8 cellular contexts compared by ENCODE assay signal in the genomic region with DNA sequence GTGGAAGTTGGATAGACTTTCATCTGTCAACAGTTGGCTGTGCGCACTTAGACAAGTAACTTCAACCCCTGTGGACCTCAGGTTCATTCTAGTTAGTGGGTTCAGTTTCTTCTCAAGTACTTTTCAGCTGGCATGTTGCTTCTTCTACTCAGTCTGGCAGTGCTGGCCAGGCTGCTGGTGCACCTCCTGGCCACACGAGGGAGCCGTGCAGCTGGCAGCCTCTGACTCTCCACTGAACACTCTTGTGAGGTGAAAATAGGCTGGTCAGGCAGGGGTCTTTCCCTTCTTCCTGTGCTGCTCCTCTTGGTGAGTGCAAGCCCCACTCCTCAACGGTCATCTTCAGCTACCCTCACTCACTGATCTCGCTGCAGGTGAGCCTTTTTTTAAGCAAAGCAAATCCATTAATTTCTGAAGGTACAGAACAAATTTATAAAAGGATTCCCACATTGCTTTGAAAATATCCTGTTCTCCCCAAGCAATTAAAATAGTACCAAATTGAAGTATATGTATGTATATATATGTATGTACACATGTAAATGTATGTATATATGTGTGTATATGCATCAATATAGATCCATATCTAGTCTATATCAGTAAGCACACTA. TPM values are rescaled to one million over a fixed set of nuclear protein-coding genes. Genes with fewer than 3 reads are reported as not detected.
DNase-seq lines count a peak whose midpoint lies in the region; ATAC-seq, FAIRE-seq and TF ChIP-seq lines count a peak whose summit lies in the region.

No MANE protein-coding gene starts in this region.

- H3K4me2 ChIP-seq in mesendoderm (ENCODE audit: low read length), result no peak overlapping the region

- H3K4me3 Mint-ChIP-seq in HFFc6, result no peak overlapping the region
- H3K4me3 Mint-ChIP-seq in activated CD4-positive, alpha-beta T cell treated with anti-CD3 and anti-CD28 coated beads for 36 hours, result no peak overlapping the region

- intact Hi-C loops in activated CD4-positive, alpha-beta T cell treated with anti-CD3 and anti-CD28 coated beads for 36 hours (cut with DNase I, micrococcal nuclease), result loop anchor here (1.0 to 5.0 kb wide), 4 partner anchors 62 to 158 kb away; no protein-coding TSS in a partner anchor

- H3K27me3 ChIP-seq in mesendoderm (ENCODE audit: insufficient read depth, low read length, poor library complexity), result no peaks in the 10 kb centered on the region

- no peak overlapping the region for H2BK120ac ChIP-seq in mesendoderm (ENCODE audit: low read depth, low read length)

- WGBS in mesendoderm (ENCODE audit: extremely low coverage, insufficient coverage, low lambda C conversion rate), result no CpG with 5 or more reads among the region's 5 CpGs

- H3K27ac Mint-ChIP-seq in HFFc6, result no peak overlapping the region
- no peak overlapping the region for H3K27ac Mint-ChIP-seq in activated CD4-positive, alpha-beta T cell treated with anti-CD3 and anti-CD28 coated beads for 36 hours

- no peak overlapping the region for H2BK15ac ChIP-seq in mesendoderm (replicated peaks; ENCODE audit: low read depth)

- no peak overlapping the region for H4K8ac ChIP-seq in mesendoderm (ENCODE audit: low read depth, low read length)

- H3K36me3 ChIP-seq in mesendoderm (ENCODE audit: control insufficient read depth, insufficient read depth, low read length), result no peaks in the 10 kb centered on the region

- H3K4ac ChIP-seq in mesendoderm (ENCODE audit: low read depth, low read length), result no peak overlapping the region

- H4K5ac ChIP-seq in mesendoderm (ENCODE audit: low read length), result no peak overlapping the region

- TF ChIP-seq CTCF in HFFc6 (IDR thresholded peaks at IDR 0.05), result peak; percentile 84

- no peaks in the 10 kb centered on the region for H3K9me3 Mint-ChIP-seq in HFFc6
- H3K9me3 Mint-ChIP-seq in activated CD4-positive, alpha-beta T cell treated with anti-CD3 and anti-CD28 coated beads for 36 hours (ENCODE audit: low read depth), result no peaks in the 10 kb centered on the region

- no peak overlapping the region for H3K9ac ChIP-seq in mesendoderm (ENCODE audit: low read length)

- H2BK5ac ChIP-seq in mesendoderm (ENCODE audit: low read length), result no peak overlapping the region

- H3K4me1 Mint-ChIP-seq in HFFc6 (ENCODE audit: low read depth), result no peaks in the 10 kb centered on the region
- H3K4me1 Mint-ChIP-seq in activated CD4-positive, alpha-beta T cell treated with anti-CD3 and anti-CD28 coated beads for 36 hours, result no peaks in the 10 kb centered on the region

- H3K27ac ChIP-seq in mesendoderm (ENCODE audit: low read depth, low read length), result no peak overlapping the region

- CTCF ChIA-PET in activated CD4-positive, alpha-beta T cell treated with anti-CD3 and anti-CD28 coated beads for 36 hours (lab: Charles Lee), result interaction anchor here (0.6 to 3.1 kb wide), 10 partner anchors 10 to 250 kb away, joined by 3 to 16 read pairs (median 4); no protein-coding TSS in a partner anchor

- no peaks in the 10 kb centered on the region for H3K79me2 ChIP-seq in mesendoderm (ENCODE audit: control insufficient read depth, insufficient read depth, low read length)

- H3K79me1 ChIP-seq in mesendoderm (ENCODE audit: low read length), result no peaks in the 10 kb centered on the region

- no peak overlapping the region for H3K56ac ChIP-seq in mesendoderm (ENCODE audit: low read length)

- no peak overlapping the region for H3K4me3 ChIP-seq in mesendoderm (ENCODE audit: low read length)

- DNase-seq in DMS153 (lab: John Stamatoyannopoulos, UW) (peak; percentile 7), DMS153 treated with DMSO at 0.1 percent for 48 hours (lab: John Stamatoyannopoulos, UW; ENCODE audit: unreplicated experiment) (no peak), HFFc6 (peak; percentile 16), NCI-H2029 treated with DMSO at 0.1 percent for 48 hours (lab: John Stamatoyannopoulos, UW) (peak; percentile 9), mesendoderm (peak; percentile 55)
- peak; percentile 68 for DNase-seq in activated CD4-positive, alpha-beta T cell treated with anti-CD3 and anti-CD28 coated beads for 36 hours
- peak; percentile 55 for DNase-seq in stimulated activated CD8-positive, alpha-beta memory T cell treated with anti-CD3 and anti-CD28 coated beads, Interleukin-4, amount 100 ng/mL, for 48 hours

- H2AK5ac ChIP-seq in mesendoderm (ENCODE audit: low read length), result no peak overlapping the region

- POLR2A ChIA-PET in activated CD4-positive, alpha-beta T cell treated with anti-CD3 and anti-CD28 coated beads for 36 hours (lab: Charles Lee), result no interaction called here

- H3K18ac ChIP-seq in mesendoderm (ENCODE audit: low read length), result no peak overlapping the region

- H3K23ac ChIP-seq in mesendoderm (ENCODE audit: low read length), result no peak overlapping the region

- no peaks in the 10 kb centered on the region for H3K4me1 ChIP-seq in mesendoderm (ENCODE audit: control insufficient read depth, low read depth, low read length)

- peak; percentile 18 for FAIRE-seq in colon (lab: Jason Lieb, UNC)

- H3K36me3 Mint-ChIP-seq in HFFc6 (ENCODE audit: low read depth), result no peaks in the 10 kb centered on the region
- no peaks in the 10 kb centered on the region for H3K36me3 Mint-ChIP-seq in activated CD4-positive, alpha-beta T cell treated with anti-CD3 and anti-CD28 coated beads for 36 hours (ENCODE audit: low read depth)

- ATAC-seq in activated CD4-positive, alpha-beta T cell treated with anti-CD3 and anti-CD28 coated beads for 36 hours, result peak; percentile 61

- peaks cover 15% of the 10 kb centered on the region for H3K27me3 Mint-ChIP-seq in HFFc6 (ENCODE audit: insufficient read depth)
- no peaks in the 10 kb centered on the region for H3K27me3 Mint-ChIP-seq in activated CD4-positive, alpha-beta T cell treated with anti-CD3 and anti-CD28 coated beads for 36 hours

RNA-seq across cellular contexts. Expression of gene LONRF3, which starts 30.6 kb away (rescaled TPM):
- not detected for total RNA-seq in HFFc6 (2021; fragmentation: NEBNext Ultra II Directional; extraction: Animal tissue kit (Norgen Biotek cat#: 25700))
- 1 to 10 TPM; 1.7 to 1.9 TPM for total RNA-seq in activated CD4-positive, alpha-beta T cell treated with anti-CD3 and anti-CD28 coated beads for 36 hours
- polyA plus RNA-seq in mesendoderm (2013, experiment 1 of 2), result 0.24 TPM
- polyA plus RNA-seq in mesendoderm (2013, experiment 2 of 2), result 0.25 TPM
